ENCODE assay signal across 8 cellular contexts in genomic region chr20:52083627-52084232, GRCh38.
DNase-seq lines count a peak whose midpoint lies in the region; ATAC-seq, FAIRE-seq and TF ChIP-seq lines count a peak whose summit lies in the region.

No MANE protein-coding gene starts in this region.

- H3K27me3 ChIP-seq in gastroesophageal sphincter, result no peaks in the 10 kb centered on the region
- H3K27me3 ChIP-seq in pancreas, result no peaks in the 10 kb centered on the region

- H3K9me3 ChIP-seq in gastroesophageal sphincter (peaks cover 0 to 13% (median 0%) of the 10 kb centered on the region in 3 donors), pancreas (no peaks in the 10 kb centered on the region)

- TF ChIP-seq CTCF in gastroesophageal sphincter (IDR thresholded peaks at IDR 0.05) (peak; percentile 27 to 61 (median 46)), pancreas (IDR thresholded peaks at IDR 0.05) (peak in 2 of 4 donors; percentile 24 to 26)

- TF ChIP-seq EP300 in gastroesophageal sphincter (IDR thresholded peaks at IDR 0.05), result no peak

- no peak for TF ChIP-seq POLR2A in gastroesophageal sphincter (IDR thresholded peaks at IDR 0.05)

- 25 to 44% methylated on average over 8 to 9 of the region's 11 CpGs for WGBS in gastroesophageal sphincter (ENCODE audit: low coverage in 1 of 2), 2 donors
- 49 to 52% methylated on average over 11 of the region's 11 CpGs for WGBS in pancreas, 2 donors

- no peak overlapping the region for H3K27ac ChIP-seq in gastroesophageal sphincter
- H3K27ac ChIP-seq in pancreas, result no peak overlapping the region

- intact Hi-C loops in pancreas (cut with DNase I), result no loop called here

- FAIRE-seq in pancreas (lab: Jason Lieb, UNC), result no peak

- H3K4me3 ChIP-seq in gastroesophageal sphincter (no peak overlapping the region), pancreas (no peak overlapping the region)

- H3K36me3 ChIP-seq in gastroesophageal sphincter, result peaks cover 0 to 40% of the 10 kb centered on the region in 2 donors
- no peaks in the 10 kb centered on the region for H3K36me3 ChIP-seq in pancreas

- DNase-seq in AML-193 (lab: John Stamatoyannopoulos, UW) (peak; percentile 10 to 54), HCEC 1CT (peak; percentile 49), NCI-H748 treated with DMSO at 0.1 percent for 48 hours (lab: John Stamatoyannopoulos, UW) (peak; percentile 18), pancreas (peak in 2 of 6 donors; percentile 14 to 55)
- peak; percentile 62 for DNase-seq in activated T-cell treated with anti-CD3 and anti-CD28 coated beads, Interleukin-2, amount 50 U/mL, for 48 hours

- H3K4me1 ChIP-seq in gastroesophageal sphincter (no peaks in the 10 kb centered on the region), pancreas (no peaks in the 10 kb centered on the region)

- no peak for ATAC-seq in gastroesophageal sphincter
- peak in 3 of 4 donors; percentile 61 to 72 (median 72) for ATAC-seq in pancreas
- ATAC-seq in GM18502 (IDR thresholded peaks at IDR 0.05; ENCODE audit: poor library complexity, unreplicated experiment), result no peak
- no peak for ATAC-seq in GM19452 (IDR thresholded peaks at IDR 0.05; ENCODE audit: unreplicated experiment)

Comparison
In these comparisons a context has a peak if more than half of its experiments do, and no peak if none do; other contexts are left out.
1. ATAC-seq: peak in pancreas (3 of 4); none in gastroesophageal sphincter (single experiment), GM18502 (single experiment) and GM19452 (single experiment).